ENCODE assay signal across 3 cellular contexts in the genomic region with DNA sequence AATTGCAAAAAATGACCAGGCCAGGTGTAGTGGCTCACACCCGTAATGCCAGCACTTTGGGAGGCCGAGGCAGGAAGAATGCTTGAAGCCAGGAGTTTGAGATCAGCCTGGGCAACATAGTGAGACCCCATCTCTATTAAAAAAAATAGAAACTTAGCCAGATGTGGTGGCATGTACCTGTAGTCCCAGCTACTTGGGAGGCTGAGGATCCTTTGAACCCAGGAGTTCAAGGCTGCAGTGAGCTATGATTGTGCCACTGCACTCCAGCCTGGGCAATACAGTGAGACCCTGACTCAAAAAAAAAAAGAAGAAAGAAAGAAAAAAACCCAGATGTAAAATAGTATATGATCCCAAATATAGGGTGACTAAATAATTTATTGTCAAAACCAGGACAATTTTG. TPM values are rescaled to one million over a fixed set of nuclear protein-coding genes. Genes with fewer than 3 reads are reported as not detected.
"Had no signal": no experiment of that assay in that cellular context is flagged by ENCODE, and none has a peak within 500 bp of the region (broad histone marks: within the 10 kb centered on the region; RNA-seq: fewer than 3 reads in every experiment).

No MANE protein-coding gene starts in this region.

RNA-seq across cellular contexts. Expression of a gene that starts 51.6 kb away (rescaled TPM):
- total RNA-seq: left ventricle myocardium inferior, lung microvascular endothelial cell, mononuclear cell had no signal
